28 cellular contexts compared by ENCODE assay signal in the genomic region with DNA sequence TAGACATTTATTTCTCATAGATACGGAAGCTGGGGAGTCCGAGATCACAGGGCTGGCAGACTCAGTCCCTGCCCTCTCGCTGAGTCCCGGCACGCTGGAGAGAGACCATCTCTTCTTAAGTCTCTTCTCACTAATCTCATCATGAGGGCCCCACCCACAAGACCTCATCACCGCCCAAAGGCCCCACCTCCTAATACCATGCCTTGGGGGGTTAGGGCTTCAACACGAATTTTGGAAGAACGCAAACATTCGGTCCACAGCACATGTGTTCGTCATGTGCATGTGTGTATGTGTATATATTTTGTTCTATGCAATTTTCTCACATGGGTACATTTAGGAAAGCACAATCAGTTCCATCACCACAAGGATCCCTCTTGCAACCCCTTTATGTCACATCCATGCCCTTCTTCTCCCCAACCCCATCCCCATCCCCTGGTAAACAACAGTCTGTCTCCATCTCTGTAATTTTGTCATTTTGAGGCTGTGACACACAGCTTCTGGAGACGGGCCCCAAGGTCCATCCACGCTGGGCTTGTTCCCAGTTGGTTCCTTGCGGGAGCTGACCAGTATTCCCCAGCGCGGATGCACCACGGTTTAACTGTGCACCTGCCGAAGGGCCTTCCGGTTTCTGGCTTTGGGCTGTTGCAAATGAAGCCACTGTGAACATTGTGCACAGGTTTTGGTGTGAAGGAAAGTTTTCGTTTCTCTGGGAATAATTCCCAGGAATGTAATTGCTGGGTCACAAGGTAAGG.
"Had no signal": no experiment of that assay in that cellular context is flagged by ENCODE, and none has a peak within 500 bp of the region (broad histone marks: within the 10 kb centered on the region; RNA-seq: fewer than 3 reads in every experiment).

No MANE protein-coding gene starts in this region.

- H3K4me3 Mint-ChIP-seq: activated CD4-positive, alpha-beta T cell treated with anti-CD3 and anti-CD28 coated beads for 36 hours; activated CD8-positive, alpha-beta T cell treated with anti-CD3 and anti-CD28 coated beads, Interleukin-2, amount 10 ng/mL, durations not matched to agents 7 days and 5 days; activated T-cell treated with anti-CD3 and anti-CD28 coated beads, Interleukin-2, amount 50 U/mL, for 24 hours; immature natural killer cell; natural killer cell; stimulated activated naive B cell treated with anti-CD40 and anti-IgM and Interleukin-4, amounts not matched to agents 10 μg/mL and 1 μg/mL and 100 μg/mL, for 72 hours had no signal

- FAIRE-seq: bronchial epithelial cell had no signal

- H3K36me3 ChIP-seq: colonic mucosa, left lung, lower lobe of right lung, stomach, thyroid gland, upper lobe of left lung, vagina had no signal

- H3K36me3 Mint-ChIP-seq: activated naive CD4-positive, alpha-beta T cell treated with anti-CD3 and anti-CD28 coated beads, Interleukin-2, amount 50 U/mL, for 72 hours; immature natural killer cell; natural killer cell; stimulated activated naive B cell treated with anti-CD40 and anti-IgM and Interleukin-4, amounts not matched to agents 10 μg/mL and 1 μg/mL and 100 μg/mL, for 72 hours had no signal

- H3K4me1 Mint-ChIP-seq: activated CD4-positive, alpha-beta T cell treated with anti-CD3 and anti-CD28 coated beads for 36 hours; immature natural killer cell; natural killer cell; stimulated activated naive B cell treated with anti-CD40 and anti-IgM and Interleukin-4, amounts not matched to agents 10 μg/mL and 1 μg/mL and 100 μg/mL, for 72 hours had no signal

- H3K4me1 ChIP-seq: colonic mucosa, left lung, lower lobe of right lung, stomach, thyroid gland, upper lobe of left lung, vagina had no signal

- H3K9me3 Mint-ChIP-seq: activated T-cell treated with anti-CD3 and anti-CD28 coated beads, Interleukin-2, amount 50 U/mL, for 24 hours; natural killer cell had no signal

- DNase-seq: activated CD4-positive, alpha-beta T cell treated with anti-CD3 and anti-CD28 coated beads for 36 hours; activated CD4-positive, CD25-positive, alpha-beta regulatory T cell; activated CD8-positive, alpha-beta T cell treated with anti-CD3 and anti-CD28 coated beads, Interleukin-2, amount 10 ng/mL, durations not matched to agents 7 days and 5 days; activated gamma-delta T cell treated with Interleukin-2 at 50 U/mL for 16 hours; activated T-cell treated with anti-CD3 and anti-CD28 coated beads, Interleukin-2, amount 50 U/mL, for 24 hours; cerebellar nuclear complex; colonic mucosa; effector memory CD4-positive, alpha-beta T cell; erythroblast; hypothalamus; immature natural killer cell; left lung; lower lobe of right lung; mesenchymal stem cell; natural killer cell; retina; stimulated activated CD4-positive, alpha-beta T cell treated with anti-CD3 and anti-CD28 coated beads, Interleukin-1b, Interleukin-23, amount 100 ng/mL, for 48 hours; stimulated activated naive B cell treated with anti-CD40 and anti-IgM and Interleukin-4, amounts not matched to agents 10 μg/mL and 1 μg/mL and 100 μg/mL, for 72 hours; stomach; thyroid gland; upper lobe of left lung had no signal

- H3K4me3 ChIP-seq: colonic mucosa, dorsolateral prefrontal cortex, left lung, lower lobe of right lung, skin epidermis, stomach, thyroid gland, upper lobe of left lung, vagina had no signal

- H3K27ac ChIP-seq: colonic mucosa, dorsolateral prefrontal cortex, left lung, lower lobe of right lung, skin epidermis, stomach, thyroid gland, upper lobe of left lung, vagina had no signal

- H3K9me3 ChIP-seq: colonic mucosa, left lung, lower lobe of right lung, thyroid gland, upper lobe of left lung, vagina had no signal

- H3K27ac Mint-ChIP-seq: activated CD4-positive, alpha-beta T cell treated with anti-CD3 and anti-CD28 coated beads for 36 hours; activated CD8-positive, alpha-beta T cell treated with anti-CD3 and anti-CD28 coated beads, Interleukin-2, amount 10 ng/mL, durations not matched to agents 7 days and 5 days; activated naive CD4-positive, alpha-beta T cell treated with anti-CD3 and anti-CD28 coated beads, Interleukin-2, amount 50 U/mL, for 72 hours; activated T-cell treated with anti-CD3 and anti-CD28 coated beads, Interleukin-2, amount 50 U/mL, for 24 hours; immature natural killer cell; natural killer cell; progenitor cell of endocrine pancreas; stimulated activated naive B cell treated with anti-CD40 and anti-IgM and Interleukin-4, amounts not matched to agents 10 μg/mL and 1 μg/mL and 100 μg/mL, for 72 hours had no signal

- ATAC-seq: activated CD4-positive, alpha-beta T cell treated with anti-CD3 and anti-CD28 coated beads for 36 hours; activated CD8-positive, alpha-beta T cell treated with anti-CD3 and anti-CD28 coated beads, Interleukin-2, amount 10 ng/mL, durations not matched to agents 7 days and 5 days; activated naive CD4-positive, alpha-beta T cell treated with anti-CD3 and anti-CD28 coated beads, Interleukin-2, amount 50 U/mL, for 72 hours; left lung; natural killer cell; sciatic nerve; stimulated activated naive B cell treated with anti-CD40 and anti-IgM and Interleukin-4, amounts not matched to agents 10 μg/mL and 1 μg/mL and 100 μg/mL, for 72 hours had no signal

- H3K27me3 ChIP-seq: colonic mucosa, thyroid gland, upper lobe of left lung, vagina had no signal
